Comparison of ENCODE assay signal across 11 cellular contexts in the genomic region with DNA sequence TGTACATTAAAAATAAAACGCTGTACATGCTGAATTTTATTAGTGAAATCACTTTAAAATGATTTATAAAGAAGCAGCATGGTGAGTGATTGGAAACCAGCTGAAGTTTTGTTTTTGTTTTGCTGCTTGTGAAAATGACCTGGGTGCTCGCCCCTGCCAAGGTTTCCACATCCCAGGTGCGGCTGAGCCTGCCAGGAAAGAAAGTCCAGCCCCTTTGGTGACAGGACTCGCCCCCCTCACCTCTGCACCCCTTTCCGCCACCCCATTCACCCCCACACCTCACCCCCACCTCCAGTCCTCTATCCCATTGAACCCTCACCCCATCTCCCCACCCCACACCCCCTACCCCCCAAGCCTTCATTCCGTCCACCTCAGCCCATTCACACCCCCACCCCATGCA. TPM values are rescaled to one million over a fixed set of nuclear protein-coding genes. Genes with fewer than 3 reads are reported as not detected.
DNase-seq lines count a peak whose midpoint lies in the region; ATAC-seq, FAIRE-seq and TF ChIP-seq lines count a peak whose summit lies in the region.
"Not testable (repeated sequence)": the region's sequence is repeated elsewhere in the genome, so short reads cannot be mapped to it uniquely, and the experiment has no call there.
"Had no signal": no experiment of that assay in that cellular context is flagged by ENCODE, and none has a peak within 500 bp of the region (broad histone marks: within the 10 kb centered on the region; RNA-seq: fewer than 3 reads in every experiment).

No MANE protein-coding gene starts in this region.

- CTCF ChIA-PET in CD8-positive, alpha-beta T cell (lab: Charles Lee), result interaction anchor here (0.8 to 2.8 kb wide), 3 partner anchors 127 to 184 kb away, joined by 4 to 26 read pairs (median 18); a partner anchor contains a TSS
- CTCF ChIA-PET in H1 (lab: Charles Lee; ENCODE audit: partially characterized antibody); HepG2 (lab: Yijun Ruan, JAX; ENCODE audit: low intra/inter-chr PET ratio, low total read pairs): not testable (repeated sequence)

- H3K36me3 ChIP-seq in CD8-positive, alpha-beta T cell (ENCODE audit: insufficient read depth, low read length); Karpas-422 (ENCODE audit: insufficient read depth, low read length); WERI-Rb-1; H1 (ENCODE audit: control insufficient read depth in 2 of 4, insufficient read depth in 4 of 4, low read length in 3 of 4); HepG2 (replicated peaks in 1 of 2; ENCODE audit: control insufficient read depth in 1 of 2, insufficient read depth in 2 of 2, low read length in 2 of 2); ovary; upper lobe of left lung: not testable (repeated sequence)

- H2AFZ ChIP-seq in Karpas-422 (ENCODE audit: low read length); H1 (ENCODE audit: low read length); HepG2 (ENCODE audit: low read length): not testable (repeated sequence)

- TF ChIP-seq POLR2A in H1 (IDR thresholded peaks at IDR 0.05; ENCODE audit: control extremely low read depth in 1 of 2, low read depth in 2 of 2, low read length in 2 of 2); HepG2 (IDR thresholded peaks at IDR 0.05; ENCODE audit: insufficient read depth in 1 of 2, low read depth in 2 of 2, low read length in 2 of 2); ovary (IDR thresholded peaks at IDR 0.05); upper lobe of left lung (IDR thresholded peaks at IDR 0.05): not testable (repeated sequence)

- H2BK20ac ChIP-seq in H1 (ENCODE audit: low read length), result not testable (repeated sequence)

- peak in 1 of 7 experiments; percentile 21 for DNase-seq in CD8-positive, alpha-beta T cell
- DNase-seq in Karpas-422, result peak; percentile 44
- DNase-seq in WERI-Rb-1; activated naive CD8-positive, alpha-beta T cell treated with anti-CD3 and anti-CD28 coated beads, Interleukin-2, amount 10 ng/mL, durations not matched to agents 7 days and 5 days; H1 (ENCODE audit: low read depth in 1 of 2, low spot score in 2 of 2); HepG2 (ENCODE audit: low spot score): not testable (repeated sequence)
- peak in 1 of 5 donors; percentile 20 for DNase-seq in ovary
- DNase-seq in upper lobe of left lung, result peak in 1 of 2 donors; percentile 2

- H3K4me3 ChIP-seq in CD8-positive, alpha-beta T cell (ENCODE audit: low read depth, low read length); H1 (ENCODE audit: extremely low read depth in 1 of 4, insufficient read depth in 2 of 4, low read depth in 3 of 4, low read length in 4 of 4): not testable (repeated sequence)
- H3K4me3 ChIP-seq in Karpas-422 (ENCODE audit: low read length), result peak overlapping the region; percentile 59
- H3K4me3 ChIP-seq in WERI-Rb-1 (ENCODE audit: low read depth, low read length), result peak overlapping the region; percentile 18; the same call in 1 of the 2 replicates
- H3K4me3 ChIP-seq in HepG2 (replicated peaks in 1 of 3; ENCODE audit: insufficient read depth in 1 of 3, low read depth in 2 of 3, low read length in 3 of 3), result peak overlapping the region; percentile 12 to 63 (median 50); a peak in 3 of 6 replicates
- H3K4me3 ChIP-seq in ovary, result peak overlapping the region; percentile 18
- H3K4me3 ChIP-seq in upper lobe of left lung, result peak overlapping the region in 3 of 4 donors; percentile 58 to 79 (median 71)

- H3K4me2 ChIP-seq in Karpas-422 (ENCODE audit: low read depth, low read length, poor library complexity, severe bottlenecking) (peak overlapping the region; percentile 45), H1 (ENCODE audit: insufficient read depth in 1 of 2, low read depth in 2 of 2, low read length in 2 of 2) (peak overlapping the region; percentile 28 to 73; a peak in 2 of 4 replicates), HepG2 (ENCODE audit: low read depth, low read length) (peak overlapping the region; percentile 51)

- H3K9me2 ChIP-seq in Karpas-422 (replicated peaks; ENCODE audit: insufficient read depth, low read length), result not testable (repeated sequence)

- not testable (repeated sequence) for H3K4me1 Mint-ChIP-seq in CD8-positive, alpha-beta T cell (ENCODE audit: low read depth); activated naive CD8-positive, alpha-beta T cell treated with anti-CD3 and anti-CD28 coated beads, Interleukin-2, amount 10 ng/mL, durations not matched to agents 7 days and 5 days

- not testable (repeated sequence) for TF ChIP-seq EP300 in H1 (IDR thresholded peaks at IDR 0.05; ENCODE audit: borderline replicate concordance in 1 of 2, low read depth in 2 of 2, low read length in 2 of 2); HepG2 (IDR thresholded peaks at IDR 0.05; ENCODE audit: low read depth in 2 of 2, low read length in 2 of 2); HepG2 (CRISPR knock-in tag; IDR thresholded peaks at IDR 0.05; ENCODE audit: borderline replicate concordance); ovary (IDR thresholded peaks at IDR 0.05); upper lobe of left lung (IDR thresholded peaks at IDR 0.05)

- H4K20me1 ChIP-seq in Karpas-422 (ENCODE audit: insufficient read depth, low read depth, low read length); H1 (replicated peaks in 1 of 2; ENCODE audit: control insufficient read depth in 1 of 2, insufficient read depth in 2 of 2, low read length in 2 of 2); HepG2 (ENCODE audit: insufficient read depth, low read length): not testable (repeated sequence)

- H2BK120ac ChIP-seq in H1 (replicated peaks; ENCODE audit: low read depth, low read length), result not testable (repeated sequence)

- H3K79me1 ChIP-seq in H1 (ENCODE audit: low read depth, low read length), result not testable (repeated sequence)

- not testable (repeated sequence) for H3K14ac ChIP-seq in H1 (ENCODE audit: insufficient read length)

- peaks cover 13% of the 10 kb centered on the region for H3K79me2 ChIP-seq in Karpas-422 (ENCODE audit: low read length)
- not testable (repeated sequence) for H3K79me2 ChIP-seq in H1 (ENCODE audit: control insufficient read depth in 1 of 2, insufficient read depth in 2 of 2, low read length in 2 of 2); HepG2 (ENCODE audit: insufficient read depth, low read length)

- not testable (repeated sequence) for H3K27ac Mint-ChIP-seq in CD8-positive, alpha-beta T cell
- H3K27ac Mint-ChIP-seq in activated naive CD8-positive, alpha-beta T cell treated with anti-CD3 and anti-CD28 coated beads, Interleukin-2, amount 10 ng/mL, durations not matched to agents 7 days and 5 days, result peak overlapping the region; percentile 67

- H2BK12ac ChIP-seq in H1 (ENCODE audit: low read depth, low read length), result not testable (repeated sequence)

- H4K91ac ChIP-seq in H1 (replicated peaks; ENCODE audit: insufficient read length, low read length), result not testable (repeated sequence)

- not testable (repeated sequence) for H3K56ac ChIP-seq in H1 (replicated peaks; ENCODE audit: insufficient read length, low read depth, low read length)

- peak overlapping the region; percentile 29 for H3K4me3 Mint-ChIP-seq in CD8-positive, alpha-beta T cell
- H3K4me3 Mint-ChIP-seq in activated naive CD8-positive, alpha-beta T cell treated with anti-CD3 and anti-CD28 coated beads, Interleukin-2, amount 10 ng/mL, durations not matched to agents 7 days and 5 days, result peak overlapping the region; percentile 82

- TF ChIP-seq CTCF in CD8-positive, alpha-beta T cell (IDR thresholded peaks at IDR 0.05); WERI-Rb-1 (IDR thresholded peaks at IDR 0.05; ENCODE audit: low read depth, low read length); H1 (IDR thresholded peaks at IDR 0.05; ENCODE audit: control extremely low read depth in 1 of 3, insufficient read depth in 1 of 3, low read depth in 1 of 3, low read length in 3 of 3); HepG2 (CRISPR knock-in tag; IDR thresholded peaks at IDR 0.05); ovary (IDR thresholded peaks at IDR 0.05); upper lobe of left lung (IDR thresholded peaks at IDR 0.05): not testable (repeated sequence)

- peak overlapping the region; percentile 55 for H3K9ac ChIP-seq in Karpas-422 (ENCODE audit: low read length)
- H3K9ac ChIP-seq in H1 (replicated peaks in 1 of 4; ENCODE audit: extremely low read depth in 1 of 4, low read depth in 3 of 4, low read length in 3 of 4); HepG2 (ENCODE audit: insufficient read depth, low read depth, low read length): not testable (repeated sequence)

- not testable (repeated sequence) for H3K23ac ChIP-seq in H1 (ENCODE audit: insufficient read length)

- not testable (repeated sequence) for H3K9me3 Mint-ChIP-seq in CD8-positive, alpha-beta T cell; activated naive CD8-positive, alpha-beta T cell treated with anti-CD3 and anti-CD28 coated beads, Interleukin-2, amount 10 ng/mL, durations not matched to agents 7 days and 5 days

- H3K27me3 Mint-ChIP-seq in CD8-positive, alpha-beta T cell (ENCODE audit: low read depth), result not testable (repeated sequence)
- peaks cover 20% of the 10 kb centered on the region for H3K27me3 Mint-ChIP-seq in activated naive CD8-positive, alpha-beta T cell treated with anti-CD3 and anti-CD28 coated beads, Interleukin-2, amount 10 ng/mL, durations not matched to agents 7 days and 5 days

- not testable (repeated sequence) for H2BK5ac ChIP-seq in H1 (ENCODE audit: low read depth, low read length)

- in situ Hi-C loops in HepG2 (cut with HindIII; ENCODE audit: extremely low pct_ligation_motif_present, low pct_unique_long_range_greater_than_20kb), result not testable (repeated sequence)

- H3K4ac ChIP-seq in H1 (replicated peaks; ENCODE audit: insufficient read length, low read depth, low read length), result not testable (repeated sequence)

- not testable (repeated sequence) for ATAC-seq in CD8-positive, alpha-beta T cell; activated naive CD8-positive, alpha-beta T cell treated with anti-CD3 and anti-CD28 coated beads, Interleukin-2, amount 10 ng/mL, durations not matched to agents 7 days and 5 days (ENCODE audit: low read depth); HepG2; upper lobe of left lung (ENCODE audit: low FRiP score in 2 of 2)

- WGBS in H1 (ENCODE audit: extremely low coverage in 1 of 2, insufficient coverage in 1 of 2, insufficient read length in 1 of 2, insufficient replicate concordance in 2 of 2, low coverage in 1 of 2, low lambda C conversion rate in 2 of 2, missing lambda C conversion rate in 1 of 2), 2 experiments, result 42% methylated on average over 1 of the region's 6 CpGs; no CpG with 5 or more reads in 1 of the 2 experiments
- 2% methylated on average over 6 of the region's 6 CpGs for WGBS in HepG2 (ENCODE audit: low lambda C conversion rate)
- 5 to 9% (median 5%) methylated on average over 4 to 6 of the region's 6 CpGs for WGBS in ovary, 3 donors
- WGBS in upper lobe of left lung, 2 donors, result 6 to 11% methylated on average over 5 of the region's 6 CpGs

- not testable (repeated sequence) for H2BK15ac ChIP-seq in H1 (ENCODE audit: low read length)

- POLR2A ChIA-PET in CD8-positive, alpha-beta T cell (lab: Charles Lee); HepG2 (lab: Yijun Ruan, JAX): not testable (repeated sequence)
- POLR2A ChIA-PET in activated naive CD8-positive, alpha-beta T cell treated with anti-CD3 and anti-CD28 coated beads, Interleukin-2, amount 10 ng/mL, durations not matched to agents 7 days and 5 days (lab: Charles Lee), result interaction anchor here (0.6 to 1.5 kb wide), 4 partner anchors 126 to 276 kb away, joined by 3 to 4 read pairs (median 3); a partner anchor contains a TSS
- POLR2A ChIA-PET in H1 (lab: Charles Lee; ENCODE audit: partially characterized antibody), result interaction anchor here (1.5 kb wide), 1 partner anchor 345 kb away, joined by 3 read pairs; a partner anchor contains a TSS

- H3K36me3 Mint-ChIP-seq in CD8-positive, alpha-beta T cell, result peaks cover 14% of the 10 kb centered on the region
- not testable (repeated sequence) for H3K36me3 Mint-ChIP-seq in activated naive CD8-positive, alpha-beta T cell treated with anti-CD3 and anti-CD28 coated beads, Interleukin-2, amount 10 ng/mL, durations not matched to agents 7 days and 5 days

- not testable (repeated sequence) for FAIRE-seq in H1 (lab: Jason Lieb, UNC); HepG2 (lab: Jason Lieb, UNC)

- intact Hi-C loops in CD8-positive, alpha-beta T cell (cut with DNase I, micrococcal nuclease), result loop anchor here (5.0 kb wide), 2 partner anchors 181 to 276 kb away; a partner anchor contains a TSS
- intact Hi-C loops in HepG2 (cut with micrococcal nuclease; ENCODE audit: unreplicated experiment), result not testable (repeated sequence)
- intact Hi-C loops in ovary (cut with DNase I), result loop anchor here in 1 of 4 donors (10.0 kb wide), 2 partner anchors 124 to 184 kb away; a partner anchor contains a TSS

- H3K18ac ChIP-seq in H1 (ENCODE audit: extremely low read depth, low read length), result not testable (repeated sequence)

- H3K23me2 ChIP-seq in H1 (ENCODE audit: low read depth, low read length), result not testable (repeated sequence)

- not testable (repeated sequence) for TF ChIP-seq RAD21 in H1 (IDR thresholded peaks at IDR 0.05 in 1 of 2, conservative IDR thresholded peaks at IDR 0.05 in 1 of 2; ENCODE audit: low read depth in 2 of 2, low read length in 2 of 2); HepG2 (CRISPR knock-in tag; IDR thresholded peaks at IDR 0.05)

- not testable (repeated sequence) for H3K9me3 ChIP-seq in CD8-positive, alpha-beta T cell (ENCODE audit: low read length); Karpas-422 (ENCODE audit: low read length); WERI-Rb-1 (ENCODE audit: severe bottlenecking); H1 (ENCODE audit: insufficient read depth in 2 of 2, low read depth in 1 of 2, low read length in 1 of 2); HepG2 (ENCODE audit: low read length); ovary; upper lobe of left lung

- not testable (repeated sequence) for BruUV-seq in HepG2 (replicated peaks; lab: Mats Ljungman, UMichigan)

- H4K8ac ChIP-seq in H1 (ENCODE audit: extremely low read depth, insufficient read depth, low read length), result not testable (repeated sequence)

- H3K27ac ChIP-seq in CD8-positive, alpha-beta T cell (ENCODE audit: low read depth, low read length); Karpas-422 (ENCODE audit: low read length); WERI-Rb-1; H1 (ENCODE audit: low read depth, low read length); HepG2 (ENCODE audit: extremely low read length, insufficient read depth, low read length); ovary: not testable (repeated sequence)
- H3K27ac ChIP-seq in upper lobe of left lung, result peak overlapping the region in 2 of 4 donors; percentile 83 to 92

- not testable (repeated sequence) for H4K5ac ChIP-seq in H1 (ENCODE audit: insufficient read length, low read depth, low read length)

- not testable (repeated sequence) for H3K4me1 ChIP-seq in CD8-positive, alpha-beta T cell (ENCODE audit: insufficient read depth, low read length); Karpas-422 (ENCODE audit: low read length); H1 (replicated peaks in 1 of 4; ENCODE audit: control insufficient read depth in 3 of 4, insufficient read depth in 4 of 4, low read length in 3 of 4); HepG2 (ENCODE audit: insufficient read depth, low read length); ovary (ENCODE audit: insufficient read depth); upper lobe of left lung

- H2AK5ac ChIP-seq in H1 (ENCODE audit: low read depth, low read length), result not testable (repeated sequence)

- not testable (repeated sequence) for H3K27me3 ChIP-seq in CD8-positive, alpha-beta T cell (ENCODE audit: insufficient read depth, low read length); Karpas-422 (ENCODE audit: low read length); WERI-Rb-1 (ENCODE audit: insufficient read depth, low read depth, severe bottlenecking); H1 (replicated peaks in 1 of 4; ENCODE audit: control insufficient read depth in 3 of 4, extremely low read depth in 1 of 4, insufficient read depth in 3 of 4, low read length in 3 of 4); HepG2 (ENCODE audit: control insufficient read depth in 1 of 2, insufficient read depth in 2 of 2, low read length in 2 of 2); ovary; upper lobe of left lung

RNA-seq across cellular contexts. Expression of a gene that starts 0.7 kb away (rescaled TPM):
- 10 to 100 TPM; 73.4 to 73.6 TPM for total RNA-seq in CD8-positive, alpha-beta T cell
- total RNA-seq in Karpas-422 (2014; rRNA removed; shearing (Covaris generic); ENCODE audit: low replicate concordance), result 56.3 and 74.4 TPM in 2 replicates
- total RNA-seq in activated naive CD8-positive, alpha-beta T cell treated with anti-CD3 and anti-CD28 coated beads, Interleukin-2, amount 10 ng/mL, durations not matched to agents 7 days and 5 days, result 10 to 100 TPM; 87.0 to 89.7 TPM
- total RNA-seq in H1 (2021; fragmentation: NEBNext Ultra II Directional; extraction: Animal tissue kit (Norgen Biotek cat#: 25700)), result 6.4 and 7.3 TPM in 2 replicates
- polyA plus RNA-seq in H1 (2011; rRNA removed) (0.89 and 1.1 TPM in 2 replicates), HepG2 (2011; rRNA removed) (5.3 and 5.4 TPM in 2 replicates), ovary (10 to 100 TPM in 1 of 2 donors, 1 to 10 TPM in 1; 4.5 to 12.0 TPM)
- polyA plus RNA-seq in H1 (2011; cell fraction: cytosol; rRNA removed), result 0.94 TPM
- 5.2 TPM for polyA plus RNA-seq in H1 (2011; cell fraction: nucleus; rRNA removed)
- polyA plus RNA-seq in H1 (2012, experiment 1 of 2), result 0.93 to 2.0 TPM (median 1.7 TPM) in 4 replicates
- 0.34 TPM for polyA plus RNA-seq in H1 (2012, experiment 2 of 2)
- polyA plus RNA-seq in H1 (2013, experiment 1 of 2), result 2.4 TPM
- polyA plus RNA-seq in H1 (2013, experiment 2 of 2), result 1.9 TPM
- 26.6 and 34.0 TPM in 2 replicates for polyA minus RNA-seq in H1 (2011; rRNA and poly(A)+ RNA removed)
- 2.7 TPM for polyA minus RNA-seq in H1 (2011; cell fraction: cytosol; rRNA and poly(A)+ RNA removed)
- polyA minus RNA-seq in H1 (2011; cell fraction: nucleus; rRNA and poly(A)+ RNA removed), result 87.8 TPM
- total RNA-seq in HepG2 (2016; rRNA removed; fragmentation: Illumina TruSeq; extraction: Trizol) (8.1 and 36.2 TPM in 2 replicates), ovary (10 to 100 TPM; 34.0 to 56.2 (median 42.5) TPM), upper lobe of left lung (10 to 100 TPM; 13.1 to 62.9 (median 30.7) TPM)
- total RNA-seq in HepG2 (2016; cell fraction: cytosol; rRNA removed; fragmentation: Illumina TruSeq; extraction: Trizol; ENCODE audit: low read depth), result 24.1 and 28.0 TPM in 2 replicates
- 8.7 and 33.4 TPM in 2 replicates for total RNA-seq in HepG2 (2016; cell fraction: insoluble cytoplasmic fraction; rRNA removed; fragmentation: Illumina TruSeq; extraction: Trizol)
- total RNA-seq in HepG2 (2016; cell fraction: membrane; rRNA removed; fragmentation: Illumina TruSeq; extraction: Trizol), result 23.8 and 30.3 TPM in 2 replicates
- 139 and 140 TPM in 2 replicates for total RNA-seq in HepG2 (2016; cell fraction: nucleus; rRNA removed; fragmentation: Illumina TruSeq; extraction: Trizol)
- 0.48 and 0.99 TPM in 2 replicates for polyA plus RNA-seq in HepG2 (2011; cell fraction: cytosol; rRNA removed)
- polyA plus RNA-seq in HepG2 (2011; cell fraction: nucleus; rRNA removed), result 16.9 and 19.9 TPM in 2 replicates
- polyA plus RNA-seq in HepG2 (2012), result 3.6 and 3.9 TPM in 2 replicates
- polyA plus RNA-seq in HepG2 (2016; cell fraction: cytosol; fragmentation: Illumina TruSeq; extraction: Trizol; ENCODE audit: low read depth), result 0.26 and 0.27 TPM in 2 replicates
- polyA plus RNA-seq in HepG2 (2016; cell fraction: insoluble cytoplasmic fraction; fragmentation: Illumina TruSeq; extraction: Trizol; ENCODE audit: low read depth), result 1.8 and 2.2 TPM in 2 replicates
- 0.33 and 0.44 TPM in 2 replicates for polyA plus RNA-seq in HepG2 (2016; cell fraction: membrane; fragmentation: Illumina TruSeq; extraction: Trizol; ENCODE audit: low read depth)
- 22.9 and 24.7 TPM in 2 replicates for polyA plus RNA-seq in HepG2 (2016; cell fraction: nucleus; fragmentation: Illumina TruSeq; extraction: Trizol; ENCODE audit: insufficient read depth, low read depth)
- 43.8 and 61.8 TPM in 2 replicates for polyA minus RNA-seq in HepG2 (2011; rRNA and poly(A)+ RNA removed; ENCODE audit: low replicate concordance)
- 5.5 and 7.8 TPM in 2 replicates for polyA minus RNA-seq in HepG2 (2011; cell fraction: cytosol; rRNA and poly(A)+ RNA removed)
- polyA minus RNA-seq in HepG2 (2011; cell fraction: nucleus; rRNA and poly(A)+ RNA removed), result 329 and 377 TPM in 2 replicates

RNA-seq across cellular contexts. Expression of a gene that starts 43.8 kb away (rescaled TPM):
- total RNA-seq in CD8-positive, alpha-beta T cell, result 1 to 10 TPM in 1 of 2 experiments, under 1 TPM in 1; 0.98 to 2.0 TPM
- total RNA-seq in Karpas-422 (2014; rRNA removed; shearing (Covaris generic); ENCODE audit: low replicate concordance), result not detected in 2 replicates
- total RNA-seq in activated naive CD8-positive, alpha-beta T cell treated with anti-CD3 and anti-CD28 coated beads, Interleukin-2, amount 10 ng/mL, durations not matched to agents 7 days and 5 days, result 10 to 100 TPM; 14.0 to 15.0 TPM
- total RNA-seq in H1 (2021; fragmentation: NEBNext Ultra II Directional; extraction: Animal tissue kit (Norgen Biotek cat#: 25700)), result 0.63 and 1.0 TPM in 2 replicates
- polyA plus RNA-seq in H1 (2011; rRNA removed) (0.26 and 0.69 TPM in 2 replicates), HepG2 (2011; rRNA removed) (not detected in 2 replicates), ovary (1 to 10 TPM in 1 of 2 donors, under 1 TPM in 1; 0.50 to 2.4 TPM)
- polyA plus RNA-seq in H1 (2011; cell fraction: cytosol; rRNA removed), result 0.44 TPM
- polyA plus RNA-seq in H1 (2011; cell fraction: nucleus; rRNA removed), result 2.2 TPM
- polyA plus RNA-seq in H1 (2012, experiment 1 of 2), result 0.28 to 0.81 TPM (median 0.46 TPM) in 4 replicates
- 0.46 TPM for polyA plus RNA-seq in H1 (2012, experiment 2 of 2)
- 0.51 TPM for polyA plus RNA-seq in H1 (2013, experiment 1 of 2)
- 0.42 TPM for polyA plus RNA-seq in H1 (2013, experiment 2 of 2)
- polyA minus RNA-seq in H1 (2011; rRNA and poly(A)+ RNA removed), result 0.10 and 0.66 TPM in 2 replicates
- 1.3 TPM for polyA minus RNA-seq in H1 (2011; cell fraction: cytosol; rRNA and poly(A)+ RNA removed)
- 0.80 TPM for polyA minus RNA-seq in H1 (2011; cell fraction: nucleus; rRNA and poly(A)+ RNA removed)
- total RNA-seq in HepG2 (2016; rRNA removed; fragmentation: Illumina TruSeq; extraction: Trizol) (not detected in 2 replicates), ovary (1 to 10 TPM; 1.1 to 8.0 (median 2.0) TPM), upper lobe of left lung (1 to 10 TPM in 4 of 6 donors, under 1 TPM in 1, not detected in 1; 0.10 to 8.9 (median 3.5) TPM)
- total RNA-seq in HepG2 (2016; cell fraction: cytosol; rRNA removed; fragmentation: Illumina TruSeq; extraction: Trizol; ENCODE audit: low read depth), result not detected in 2 replicates
- not detected in 2 replicates for total RNA-seq in HepG2 (2016; cell fraction: insoluble cytoplasmic fraction; rRNA removed; fragmentation: Illumina TruSeq; extraction: Trizol)
- not detected in 2 replicates for total RNA-seq in HepG2 (2016; cell fraction: membrane; rRNA removed; fragmentation: Illumina TruSeq; extraction: Trizol)
- total RNA-seq in HepG2 (2016; cell fraction: nucleus; rRNA removed; fragmentation: Illumina TruSeq; extraction: Trizol), result not detected in 2 replicates
- not detected in 2 replicates for polyA plus RNA-seq in HepG2 (2011; cell fraction: cytosol; rRNA removed)
- polyA plus RNA-seq in HepG2 (2011; cell fraction: nucleus; rRNA removed), result not detected in 2 replicates
- not detected in 2 replicates for polyA plus RNA-seq in HepG2 (2012)
- polyA plus RNA-seq in HepG2 (2016; cell fraction: cytosol; fragmentation: Illumina TruSeq; extraction: Trizol; ENCODE audit: low read depth), result not detected in 2 replicates
- not detected in 2 replicates for polyA plus RNA-seq in HepG2 (2016; cell fraction: insoluble cytoplasmic fraction; fragmentation: Illumina TruSeq; extraction: Trizol; ENCODE audit: low read depth)
- not detected in 2 replicates for polyA plus RNA-seq in HepG2 (2016; cell fraction: membrane; fragmentation: Illumina TruSeq; extraction: Trizol; ENCODE audit: low read depth)
- not detected in 2 replicates for polyA plus RNA-seq in HepG2 (2016; cell fraction: nucleus; fragmentation: Illumina TruSeq; extraction: Trizol; ENCODE audit: insufficient read depth, low read depth)
- not detected in 2 replicates for polyA minus RNA-seq in HepG2 (2011; rRNA and poly(A)+ RNA removed; ENCODE audit: low replicate concordance)
- not detected in 2 replicates for polyA minus RNA-seq in HepG2 (2011; cell fraction: cytosol; rRNA and poly(A)+ RNA removed)
- polyA minus RNA-seq in HepG2 (2011; cell fraction: nucleus; rRNA and poly(A)+ RNA removed), result not detected in 2 replicates
- total RNA-seq: G401, HT-29, SK-MEL-5 had no signal
